In the genomic region with DNA sequence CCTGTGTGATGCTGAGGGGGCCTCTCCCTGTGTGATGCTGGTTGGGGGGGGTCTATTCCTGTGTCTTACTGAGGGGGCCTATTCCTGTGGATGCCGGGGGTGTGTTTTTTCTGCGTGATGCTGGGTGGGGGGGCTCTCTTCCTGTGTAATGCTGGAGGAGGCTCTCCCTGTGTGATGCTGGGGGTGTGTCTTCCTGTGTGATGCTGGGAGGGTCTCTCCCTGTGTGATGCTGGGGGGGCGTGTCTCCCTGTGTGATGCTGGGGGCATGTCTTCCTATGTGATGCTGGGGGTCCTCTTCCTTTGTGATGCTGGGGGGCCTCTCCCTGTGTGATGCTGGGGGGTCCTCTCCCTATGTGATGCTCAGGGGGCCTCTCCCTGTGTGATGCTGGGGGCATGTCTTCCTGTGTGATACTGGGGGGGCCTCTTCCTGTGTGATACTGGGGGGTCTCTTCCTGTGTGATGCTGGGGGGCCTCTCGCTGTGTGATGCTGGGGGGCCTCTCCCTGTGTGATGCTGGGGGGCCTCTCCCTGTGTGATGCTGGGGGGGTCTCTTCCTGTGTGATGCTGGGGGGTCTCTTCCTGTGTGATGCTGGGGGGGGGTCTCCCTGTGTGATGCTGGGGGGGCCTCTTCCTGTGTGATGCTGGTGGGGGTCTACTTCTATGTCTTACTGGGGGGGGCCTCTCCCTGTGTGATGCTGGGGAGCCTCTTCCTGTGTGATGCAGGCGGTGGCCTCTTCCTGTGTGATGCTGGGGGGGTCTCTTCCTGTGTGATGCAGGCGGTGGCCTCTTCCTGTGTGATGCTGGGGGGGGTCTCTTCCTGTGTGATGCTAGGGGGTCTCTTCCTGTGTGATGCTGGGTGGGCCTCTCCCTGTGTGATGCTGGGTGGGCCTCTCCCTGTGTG, we compare ENCODE assay signal across 8 cellular contexts. TPM values are rescaled to one million over a fixed set of nuclear protein-coding genes. Genes with fewer than 3 reads are reported as not detected.
DNase-seq lines count a peak whose midpoint lies in the region; ATAC-seq and TF ChIP-seq lines count a peak whose summit lies in the region.
"Not testable (repeated sequence)": the region's sequence is repeated elsewhere in the genome, so short reads cannot be mapped to it uniquely, and the experiment has no call there.

No MANE protein-coding gene starts in this region.

- not testable (repeated sequence) for H3K4me1 Mint-ChIP-seq in CD14-positive monocyte
- peaks cover 36% of the 10 kb centered on the region for H3K4me1 Mint-ChIP-seq in activated CD4-positive, alpha-beta T cell treated with anti-CD3 and anti-CD28 coated beads, Interleukin-2, amount 10 ng/mL, durations not matched to agents 24 days and 14 days
- H3K4me1 Mint-ChIP-seq in activated T-helper 2 cell treated with anti-CD3 and anti-CD28 coated beads, Interferon-gamma antibody, Interleukin-2, Interleukin-4, amounts not matched to agents 10 μg/mL and 5 μg/mL and 100 μg/mL, durations not matched to agents 14 hours and 24 hours and 36 hours (ENCODE audit: low read depth), result peaks cover 38% of the 10 kb centered on the region
- peaks cover 11% of the 10 kb centered on the region for H3K4me1 Mint-ChIP-seq in memory B cell

- H3K27ac ChIP-seq in HEK293 (ENCODE audit: extremely low read depth, low read depth, low read length), result not testable (repeated sequence)
- peak overlapping the region; percentile 39 for H3K27ac ChIP-seq in cingulate gyrus (ENCODE audit: low read depth, low read length)

- not testable (repeated sequence) for H3K36me3 ChIP-seq in HEK293 (ENCODE audit: control insufficient read depth in 2 of 2, insufficient read depth in 1 of 2, low read length in 2 of 2)

- POLR2A ChIA-PET in HEK293 (lab: Yijun Ruan, JAX), result not testable (repeated sequence)

- not testable (repeated sequence) for H3K27me3 Mint-ChIP-seq in CD14-positive monocyte (ENCODE audit: low read depth in 3 of 3); activated CD4-positive, alpha-beta T cell treated with anti-CD3 and anti-CD28 coated beads, Interleukin-2, amount 10 ng/mL, durations not matched to agents 24 days and 14 days; activated T-helper 2 cell treated with anti-CD3 and anti-CD28 coated beads, Interferon-gamma antibody, Interleukin-2, Interleukin-4, amounts not matched to agents 10 μg/mL and 5 μg/mL and 100 μg/mL, durations not matched to agents 14 hours and 24 hours and 36 hours (ENCODE audit: low read depth); memory B cell

- not testable (repeated sequence) for H3K27ac Mint-ChIP-seq in CD14-positive monocyte
- peak overlapping the region; percentile 92 for H3K27ac Mint-ChIP-seq in activated CD4-positive, alpha-beta T cell treated with anti-CD3 and anti-CD28 coated beads, Interleukin-2, amount 10 ng/mL, durations not matched to agents 24 days and 14 days
- peak overlapping the region; percentile 86 for H3K27ac Mint-ChIP-seq in activated T-helper 2 cell treated with anti-CD3 and anti-CD28 coated beads, Interferon-gamma antibody, Interleukin-2, Interleukin-4, amounts not matched to agents 10 μg/mL and 5 μg/mL and 100 μg/mL, durations not matched to agents 14 hours and 24 hours and 36 hours
- H3K27ac Mint-ChIP-seq in memory B cell, result peak overlapping the region; percentile 35

- not testable (repeated sequence) for H3K36me3 Mint-ChIP-seq in CD14-positive monocyte; activated CD4-positive, alpha-beta T cell treated with anti-CD3 and anti-CD28 coated beads, Interleukin-2, amount 10 ng/mL, durations not matched to agents 24 days and 14 days (ENCODE audit: low read depth); activated T-helper 2 cell treated with anti-CD3 and anti-CD28 coated beads, Interferon-gamma antibody, Interleukin-2, Interleukin-4, amounts not matched to agents 10 μg/mL and 5 μg/mL and 100 μg/mL, durations not matched to agents 14 hours and 24 hours and 36 hours (ENCODE audit: low read depth); memory B cell

- H3K4me1 ChIP-seq in HEK293 (ENCODE audit: control insufficient read depth, insufficient read depth, low read length), result not testable (repeated sequence)

- CTCF ChIA-PET in HEK293 (lab: Yijun Ruan, JAX), result not testable (repeated sequence)

- H3K4me3 ChIP-seq in HEK293 (ENCODE audit: low read depth, low read length), result not testable (repeated sequence)

- H3K9me3 ChIP-seq in HEK293 (ENCODE audit: control insufficient read depth, insufficient read depth, low read depth, low read length), result not testable (repeated sequence)

- not testable (repeated sequence) for TF ChIP-seq CTCF in CD14-positive monocyte (IDR thresholded peaks at IDR 0.05); HEK293 (tag by site-specific recombination; IDR thresholded peaks at IDR 0.05)

- H3K9me3 Mint-ChIP-seq in CD14-positive monocyte; activated CD4-positive, alpha-beta T cell treated with anti-CD3 and anti-CD28 coated beads, Interleukin-2, amount 10 ng/mL, durations not matched to agents 24 days and 14 days; activated T-helper 2 cell treated with anti-CD3 and anti-CD28 coated beads, Interferon-gamma antibody, Interleukin-2, Interleukin-4, amounts not matched to agents 10 μg/mL and 5 μg/mL and 100 μg/mL, durations not matched to agents 14 hours and 24 hours and 36 hours; memory B cell: not testable (repeated sequence)

- intact Hi-C loops in CD14-positive monocyte (cut with micrococcal nuclease), result not testable (repeated sequence)
- intact Hi-C loops in activated CD4-positive, alpha-beta T cell treated with anti-CD3 and anti-CD28 coated beads, Interleukin-2, amount 10 ng/mL, durations not matched to agents 24 days and 14 days (cut with micrococcal nuclease), result loop anchor here (1.0 to 2.0 kb wide), 2 partner anchors 288 to 377 kb away; a partner anchor contains a TSS
- intact Hi-C loops in activated T-helper 2 cell treated with anti-CD3 and anti-CD28 coated beads, Interferon-gamma antibody, Interleukin-2, Interleukin-4, amounts not matched to agents 10 μg/mL and 5 μg/mL and 100 μg/mL, durations not matched to agents 14 hours and 24 hours and 36 hours (cut with micrococcal nuclease), result loop anchor here (5.0 kb wide), 2 partner anchors 257 to 288 kb away; a partner anchor contains a TSS

- not testable (repeated sequence) for H3K4me3 Mint-ChIP-seq in CD14-positive monocyte, memory B cell
- peak overlapping the region; percentile 57 for H3K4me3 Mint-ChIP-seq in activated CD4-positive, alpha-beta T cell treated with anti-CD3 and anti-CD28 coated beads, Interleukin-2, amount 10 ng/mL, durations not matched to agents 24 days and 14 days
- peak overlapping the region; percentile 55 for H3K4me3 Mint-ChIP-seq in activated T-helper 2 cell treated with anti-CD3 and anti-CD28 coated beads, Interferon-gamma antibody, Interleukin-2, Interleukin-4, amounts not matched to agents 10 μg/mL and 5 μg/mL and 100 μg/mL, durations not matched to agents 14 hours and 24 hours and 36 hours (ENCODE audit: low read depth)

- peak; percentile 22 for DNase-seq in CD14-positive monocyte (ENCODE audit: low spot score)
- peak; percentile 71 for DNase-seq in SK-N-DZ (ENCODE audit: low spot score)
- peak; percentile 91 for DNase-seq in activated CD4-positive, alpha-beta T cell treated with anti-CD3 and anti-CD28 coated beads, Interleukin-2, amount 10 ng/mL, durations not matched to agents 24 days and 14 days
- peak; percentile 65 for DNase-seq in activated T-helper 2 cell treated with anti-CD3 and anti-CD28 coated beads, Interferon-gamma antibody, Interleukin-2, Interleukin-4, amounts not matched to agents 10 μg/mL and 5 μg/mL and 100 μg/mL, durations not matched to agents 14 hours and 24 hours and 36 hours (ENCODE audit: low spot score)
- not testable (repeated sequence) for DNase-seq in memory B cell (ENCODE audit: low spot score in 2 of 2)
- peak; percentile 51 for DNase-seq in stimulated activated CD4-positive, alpha-beta T cell treated with anti-CD3 and anti-CD28 coated beads, Interleukin-1b, Interleukin-23, amount 100 ng/mL, for 48 hours

- not testable (repeated sequence) for ATAC-seq in memory B cell (ENCODE audit: low read depth)

TF ChIP-seq in HEK293, 187 proteins besides CTCF, POLR2A, EP300 and RAD21:
- peak; percentile 82 for TF ChIP-seq GLIS1 (tag by site-specific recombination; IDR thresholded peaks at IDR 0.05)

RNA-seq across cellular contexts. Expression of a gene that starts 27.2 kb away (rescaled TPM):
- polyA plus RNA-seq in CD14-positive monocyte, result not detected
- polyA plus RNA-seq in SK-N-DZ (2014; cell fraction: cytosol; rRNA removed), result 107 and 116 TPM in 2 replicates
- polyA plus RNA-seq in SK-N-DZ (2014; cell fraction: nucleus; rRNA removed), result 180 and 190 TPM in 2 replicates
- total RNA-seq in activated CD4-positive, alpha-beta T cell treated with anti-CD3 and anti-CD28 coated beads, Interleukin-2, amount 10 ng/mL, durations not matched to agents 24 days and 14 days, result 32.5 TPM in 2 replicates
- total RNA-seq in activated T-helper 2 cell treated with anti-CD3 and anti-CD28 coated beads, Interferon-gamma antibody, Interleukin-2, Interleukin-4, amounts not matched to agents 10 μg/mL and 5 μg/mL and 100 μg/mL, durations not matched to agents 14 hours and 24 hours and 36 hours, result 16.5 and 17.9 TPM in 2 replicates
